Comparison of ENCODE assay signal across 9 cellular contexts in the genomic region with DNA sequence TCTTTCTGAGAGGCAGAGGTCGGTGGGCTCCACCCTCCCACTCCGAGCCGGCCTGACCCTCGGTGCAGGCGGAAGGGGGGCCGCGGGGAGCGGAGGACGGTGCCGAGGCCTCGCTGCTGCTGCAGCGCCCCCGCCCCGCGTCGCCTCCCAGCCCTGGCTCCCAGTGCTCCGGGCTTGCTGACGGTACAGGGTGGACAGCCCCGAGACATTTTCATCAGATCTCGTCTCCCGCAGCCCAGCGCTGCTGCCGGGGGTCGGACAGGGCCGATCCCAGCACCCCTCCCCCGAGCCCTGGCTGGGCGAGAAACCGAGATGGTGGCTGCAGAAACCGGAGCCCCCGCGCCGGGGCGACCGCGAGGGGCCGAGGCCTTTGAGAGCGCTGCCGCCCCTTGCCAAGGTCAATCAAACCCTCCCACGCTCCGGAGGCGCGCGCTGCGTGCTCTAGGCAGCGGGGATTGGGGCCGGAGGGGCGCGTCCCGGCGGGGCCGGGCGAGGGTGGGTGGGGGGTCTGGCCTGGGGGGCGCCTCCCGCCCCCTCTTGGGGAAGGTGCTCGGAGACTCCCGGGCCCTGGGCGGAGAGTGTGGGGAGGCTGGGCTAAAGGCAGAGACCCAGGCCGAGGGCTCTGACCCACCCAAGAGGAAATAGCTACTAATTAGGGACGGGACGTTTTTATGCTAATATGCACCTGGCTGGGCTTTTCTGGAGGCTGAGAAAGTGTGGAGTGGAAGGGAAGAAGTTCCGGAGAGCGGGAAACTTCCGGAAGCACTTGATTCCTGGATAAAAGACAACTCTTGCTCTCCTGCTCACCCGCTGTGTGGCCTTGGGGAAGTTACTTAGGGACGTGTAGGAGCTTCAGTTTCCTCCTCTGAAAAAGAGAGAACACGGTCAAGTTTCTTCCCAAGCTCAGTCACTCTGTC. TPM values are rescaled to one million over a fixed set of nuclear protein-coding genes. Genes with fewer than 3 reads are reported as not detected.
DNase-seq lines count a peak whose midpoint lies in the region; TF ChIP-seq lines count a peak whose summit lies in the region.
"Had no signal": no experiment of that assay in that cellular context is flagged by ENCODE, and none has a peak within 500 bp of the region (broad histone marks: within the 10 kb centered on the region; RNA-seq: fewer than 3 reads in every experiment).

No MANE protein-coding gene starts in this region.

- H3K4me3 ChIP-seq in HUES48 (ENCODE audit: low read depth, low read length): peak overlapping the region; percentile 60
- peak overlapping the region; percentile 65 to 66 for H3K4me3 ChIP-seq in ascending aorta
- peak overlapping the region; percentile 55 for H3K4me3 ChIP-seq in skeletal muscle satellite cell (ENCODE audit: low read length)
- no peak overlapping the region for H3K4me3 ChIP-seq in MM.1S (ENCODE audit: low read length)

- H4K20me1 ChIP-seq in MM.1S (ENCODE audit: insufficient read depth, low read length): no peaks in the 10 kb centered on the region

- H2AFZ ChIP-seq in MM.1S (ENCODE audit: low read length): no peak overlapping the region

- H3K9me2 ChIP-seq in MM.1S (replicated peaks; ENCODE audit: insufficient read depth, low read length): no peaks in the 10 kb centered on the region

- TF ChIP-seq CTCF in ascending aorta (IDR thresholded peaks at IDR 0.05) (no peak), MM.1S (IDR thresholded peaks at IDR 0.05; ENCODE audit: low read length) (no peak)

- H3K27me3 ChIP-seq in HUES48 (ENCODE audit: control insufficient read depth, insufficient read depth, low read length): peaks cover 97% of the 10 kb centered on the region
- no peaks in the 10 kb centered on the region for H3K27me3 ChIP-seq in ascending aorta
- H3K27me3 ChIP-seq in skeletal muscle satellite cell (ENCODE audit: control insufficient read depth, insufficient read depth, low read length): peaks cover 56% of the 10 kb centered on the region
- H3K27me3 ChIP-seq in MM.1S (replicated peaks; ENCODE audit: insufficient read depth, low read length): peaks cover 57% of the 10 kb centered on the region

- no peaks in the 10 kb centered on the region for H3K79me2 ChIP-seq in MM.1S (ENCODE audit: low read length)

- no peak overlapping the region for H3K9ac ChIP-seq in HUES48 (ENCODE audit: low read depth, low read length)
- H3K9ac ChIP-seq in skeletal muscle satellite cell (ENCODE audit: low read depth, low read length): peak overlapping the region; percentile 21
- no peak overlapping the region for H3K9ac ChIP-seq in MM.1S (ENCODE audit: low read length)

- intact Hi-C loops in ascending aorta (cut with DNase I): no loop called here

- H3K4me2 ChIP-seq in skeletal muscle satellite cell (ENCODE audit: low read length): peak overlapping the region; percentile 77
- H3K4me2 ChIP-seq in MM.1S (ENCODE audit: low read depth, low read length): no peak overlapping the region

- H3K27ac ChIP-seq in HUES48 (ENCODE audit: low read depth, low read length): peak overlapping the region; percentile 48
- H3K27ac ChIP-seq in ascending aorta: no peak overlapping the region
- no peak overlapping the region for H3K27ac ChIP-seq in MM.1S (ENCODE audit: low read length)

- H3K4me1 ChIP-seq in HUES48 (ENCODE audit: control insufficient read depth, insufficient read depth, low read length): peaks cover 21% of the 10 kb centered on the region
- H3K4me1 ChIP-seq in ascending aorta: peaks cover 5 to 26% of the 10 kb centered on the region in 2 donors
- peaks cover 3% of the 10 kb centered on the region for H3K4me1 ChIP-seq in skeletal muscle satellite cell (ENCODE audit: control insufficient read depth, insufficient read depth, low read length)
- no peaks in the 10 kb centered on the region for H3K4me1 ChIP-seq in MM.1S (ENCODE audit: low read length)

- no peak for DNase-seq in ascending aorta (ENCODE audit: low spot score in 2 of 2)
- DNase-seq in islet precursor cell: peak; percentile 80
- DNase-seq in stimulated activated CD4-positive, alpha-beta T cell treated with anti-CD3 and anti-CD28 coated beads, Interleukin-2, amount 100 ng/mL, for 48 hours: no peak
- DNase-seq in MM.1S: no peak
- DNase-seq in activated CD4-positive, alpha-beta T cell treated with anti-CD3 and anti-CD28 coated beads, Interleukin-2, amount 50 U/mL, for 1 hour: no peak
- DNase-seq in effector CD8-positive, alpha-beta T cell (lab: John Stamatoyannopoulos, UW): no peak
- DNase-seq: NCI-H2029 treated with DMSO at 0.1 percent for 48 hours had no signal

- H3K36me3 ChIP-seq in HUES48 (ENCODE audit: control insufficient read depth, insufficient read depth, low read length): no peaks in the 10 kb centered on the region
- no peaks in the 10 kb centered on the region for H3K36me3 ChIP-seq in ascending aorta
- no peaks in the 10 kb centered on the region for H3K36me3 ChIP-seq in skeletal muscle satellite cell (ENCODE audit: insufficient read depth, low read length)
- H3K36me3 ChIP-seq in MM.1S (replicated peaks; ENCODE audit: insufficient read depth, low read length): no peaks in the 10 kb centered on the region

- no peaks in the 10 kb centered on the region for H3K9me3 ChIP-seq in HUES48 (ENCODE audit: control insufficient read depth, insufficient read depth, low read length)
- H3K9me3 ChIP-seq in ascending aorta: no peaks in the 10 kb centered on the region
- H3K9me3 ChIP-seq in skeletal muscle satellite cell (replicated peaks; ENCODE audit: low read length): no peaks in the 10 kb centered on the region
- H3K9me3 ChIP-seq in MM.1S (replicated peaks; ENCODE audit: insufficient read depth, low read length): no peaks in the 10 kb centered on the region

- H3F3A ChIP-seq in MM.1S (ENCODE audit: insufficient read depth, low read length): no peaks in the 10 kb centered on the region

RNA-seq across cellular contexts. Expression of a gene that starts 42.7 kb away (rescaled TPM):
- total RNA-seq in ascending aorta: 1.2 TPM
- total RNA-seq in skeletal muscle satellite cell (2012; rRNA removed): 0.51 and 1.5 TPM in 2 replicates
